ENCODE assay signal across 32 cellular contexts in the genomic region with DNA sequence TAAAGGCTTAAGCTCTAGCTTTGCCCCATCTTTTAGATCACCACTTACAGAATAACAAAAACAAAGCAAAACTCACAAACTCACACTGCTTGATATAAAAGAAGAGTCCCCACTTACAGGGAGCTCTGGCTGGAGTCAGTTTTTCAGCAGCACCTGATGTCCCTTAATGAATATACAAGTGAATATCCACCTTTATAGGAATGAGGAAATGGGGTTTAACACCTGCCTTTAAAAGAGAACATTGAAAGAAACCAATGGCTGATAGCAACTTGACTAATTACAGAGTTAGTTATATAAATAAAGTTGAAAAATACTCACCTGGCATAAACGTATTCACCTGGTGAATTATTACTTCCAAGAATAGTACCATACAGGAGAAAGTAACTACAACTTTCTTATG. TPM values are rescaled to one million over a fixed set of nuclear protein-coding genes. Genes with fewer than 3 reads are reported as not detected.
"Had no signal": no experiment of that assay in that cellular context is flagged by ENCODE, and none has a peak within 500 bp of the region (broad histone marks: within the 10 kb centered on the region; RNA-seq: fewer than 3 reads in every experiment).

No MANE protein-coding gene starts in this region.

- DNase-seq: activated effector memory CD4-positive, alpha-beta T cell treated with anti-CD3 and anti-CD28 coated beads, Interleukin-2, amount 50 U/mL, for 16 hours; activated effector memory CD4-positive, alpha-beta T cell treated with Interleukin-2 at 50 U/mL for 16 hours; activated gamma-delta T cell; activated gamma-delta T cell treated with Interleukin-2 at 50 U/mL for 16 hours; activated naive CD4-positive, alpha-beta T cell; activated naive CD4-positive, alpha-beta T cell treated with anti-CD3 and anti-CD28 coated beads for 36 hours; activated naive CD4-positive, alpha-beta T cell treated with anti-CD3 and anti-CD28 coated beads, Interleukin-2, amount 10 ng/mL, durations not matched to agents 7 days and 5 days; activated naive CD4-positive, alpha-beta T cell treated with anti-CD3 and anti-CD28 coated beads, Interleukin-2, amount 50 U/mL, for 16 hours; activated naive CD4-positive, alpha-beta T cell treated with Interleukin-2 at 50 U/mL for 16 hours; activated naive CD8-positive, alpha-beta T cell treated with anti-CD3 and anti-CD28 coated beads for 36 hours; activated naive CD8-positive, alpha-beta T cell treated with anti-CD3 and anti-CD28 coated beads, Interleukin-2, amount 10 ng/mL, durations not matched to agents 7 days and 5 days; activated naive CD8-positive, alpha-beta T cell treated with anti-CD3 and anti-CD28 coated beads, Interleukin-2, amount 50 U/mL, for 24 hours; activated T-cell treated with anti-CD3 and anti-CD28 coated beads, Interleukin-2, amount 50 U/mL, for 1 hour; activated T-cell treated with anti-CD3 and anti-CD28 coated beads, Interleukin-2, amount 50 U/mL, for 24 hours; activated T-cell treated with anti-CD3 and anti-CD28 coated beads, Interleukin-2, amount 50 U/mL, for 4 hours; activated T-cell treated with anti-CD3 and anti-CD28 coated beads, Interleukin-2, amount 50 U/mL, for 48 hours; activated T-cell treated with anti-CD3 and anti-CD28 coated beads, Interleukin-2, amount 50 U/mL, for 72 hours; adrenal gland; amniotic stem cell; amygdala; anterior cingulate cortex; aorta; brain microvascular endothelial cell; caudate nucleus; central memory CD4-positive, alpha-beta T cell; cerebellar nuclear complex had no signal

- H3K36me3 ChIP-seq: adrenal gland, ascending aorta, brain microvascular endothelial cell, breast epithelium, cardiac muscle cell had no signal

- H3K4me3 ChIP-seq: adrenal gland, ascending aorta, breast epithelium, cardiac muscle cell had no signal

- H3K27ac ChIP-seq: adrenal gland, ascending aorta, brain microvascular endothelial cell, breast epithelium, cardiac muscle cell had no signal

- ATAC-seq: activated naive CD4-positive, alpha-beta T cell treated with anti-CD3 and anti-CD28 coated beads, Interleukin-2, amount 50 U/mL, for 72 hours; activated naive CD8-positive, alpha-beta T cell treated with anti-CD3 and anti-CD28 coated beads, Interleukin-2, amount 50 U/mL, for 24 hours; activated T-cell treated with anti-CD3 and anti-CD28 coated beads, Interleukin-2, amount 50 U/mL, for 4 hours; activated T-cell treated with anti-CD3 and anti-CD28 coated beads, Interleukin-2, amount 50 U/mL, for 72 hours; activated T-helper 17 cell treated with anti-CD3 and anti-CD28 coated beads, Interleukin-2, amount 50 U/mL, for 72 hours had no signal

- H3K4me1 ChIP-seq: adrenal gland, ascending aorta, breast epithelium had no signal

- H3K27me3 ChIP-seq: adrenal gland, ascending aorta, brain microvascular endothelial cell, breast epithelium had no signal

RNA-seq across cellular contexts. Expression of a gene that starts 50.1 kb away (rescaled TPM):
- total RNA-seq: activated naive CD4-positive, alpha-beta T cell treated with anti-CD3 and anti-CD28 coated beads for 36 hours; activated T-helper 2 cell treated with anti-CD3 and anti-CD28 coated beads, Interferon-gamma antibody, Interleukin-2, Interleukin-4, amounts not matched to agents 10 μg/mL and 5 μg/mL and 100 μg/mL, durations not matched to agents 14 hours and 24 hours and 36 hours had no signal
